ENCODE assay signal across 8 cellular contexts in the genomic region with DNA sequence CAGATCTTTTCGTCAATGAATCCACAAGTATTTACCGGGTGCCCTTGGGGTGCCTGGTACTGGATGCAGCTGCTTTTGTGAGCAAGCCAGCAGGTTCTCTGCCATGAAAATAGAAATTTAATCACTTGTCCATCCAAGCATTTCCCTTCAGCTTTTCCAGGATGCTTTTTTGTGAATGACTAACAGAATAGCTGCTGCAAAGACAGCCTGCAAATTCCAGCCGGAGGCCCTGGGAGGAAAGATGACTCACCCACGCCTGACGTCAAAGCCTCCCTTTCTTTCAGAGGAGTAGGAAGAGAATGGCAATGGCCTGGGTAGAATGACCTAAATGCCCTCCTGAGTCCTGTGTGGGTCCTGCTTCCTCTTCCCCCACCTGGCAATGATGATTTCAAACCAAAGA.
DNase-seq lines count a peak whose midpoint lies in the region; ATAC-seq and TF ChIP-seq lines count a peak whose summit lies in the region.

No MANE protein-coding gene starts in this region.

- H3K4me3 Mint-ChIP-seq in stimulated activated memory B cell treated with anti-CD40 and anti-IgM and Interleukin-4, amounts not matched to agents 10 μg/mL and 1 μg/mL and 100 μg/mL, for 72 hours = no peak overlapping the region

- no peak for TF ChIP-seq CTCF in AG04450 (IDR thresholded peaks at IDR 0.05; ENCODE audit: low read depth, low read length)

- no peaks in the 10 kb centered on the region for H3K9me3 Mint-ChIP-seq in stimulated activated memory B cell treated with anti-CD40 and anti-IgM and Interleukin-4, amounts not matched to agents 10 μg/mL and 1 μg/mL and 100 μg/mL, for 72 hours

- POLR2A ChIA-PET in AG04450 (lab: Yijun Ruan, JAX) = interaction anchor here (0.7 kb wide), 1 partner anchor 136 kb away, joined by 4 read pairs; no protein-coding TSS in a partner anchor

- H3K9me3 ChIP-seq in AG04450 (ENCODE audit: control insufficient read depth, insufficient read depth, low read length) (no peaks in the 10 kb centered on the region), iPS-18a (ENCODE audit: control insufficient read depth, low read depth, low read length) (no peaks in the 10 kb centered on the region), skeletal muscle tissue (ENCODE audit: control insufficient read depth in 3 of 3, low read length in 3 of 3) (no peaks in the 10 kb centered on the region)

- H3K27ac ChIP-seq in AG04450 (ENCODE audit: low read depth, low read length) (peak overlapping the region; percentile 79), iPS-18a (ENCODE audit: low read length) (peak overlapping the region; percentile 86), skeletal muscle tissue (ENCODE audit: low read depth, low read length) (peak overlapping the region; percentile 32)

- H3K4me3 ChIP-seq in AG04450 (ENCODE audit: low read depth, low read length) (peak overlapping the region; percentile 36), iPS-18a (ENCODE audit: low read length) (peak overlapping the region; percentile 44), skeletal muscle tissue (ENCODE audit: low read length in 3 of 3) (no peak overlapping the region)

- peaks cover 5% of the 10 kb centered on the region for H3K36me3 Mint-ChIP-seq in stimulated activated memory B cell treated with anti-CD40 and anti-IgM and Interleukin-4, amounts not matched to agents 10 μg/mL and 1 μg/mL and 100 μg/mL, for 72 hours

- H3K4me1 ChIP-seq in iPS-18a (ENCODE audit: control insufficient read depth, low read depth, low read length) (peaks cover 36% of the 10 kb centered on the region), skeletal muscle tissue (ENCODE audit: control insufficient read depth in 3 of 3, insufficient read depth in 3 of 3, low read length in 3 of 3) (peaks cover 2 to 7% (median 3%) of the 10 kb centered on the region in 3 donors)

- no peak for ATAC-seq in GM21529 (IDR thresholded peaks at IDR 0.05; ENCODE audit: unreplicated experiment)
- ATAC-seq in HG03469 (IDR thresholded peaks at IDR 0.05; ENCODE audit: unreplicated experiment) = no peak
- ATAC-seq in stimulated activated memory B cell treated with anti-CD40 and anti-IgM and Interleukin-4, amounts not matched to agents 10 μg/mL and 1 μg/mL and 100 μg/mL, for 72 hours = no peak

- no peak overlapping the region for H3K27ac Mint-ChIP-seq in stimulated activated memory B cell treated with anti-CD40 and anti-IgM and Interleukin-4, amounts not matched to agents 10 μg/mL and 1 μg/mL and 100 μg/mL, for 72 hours

- H3K9ac ChIP-seq in iPS-18a (ENCODE audit: low read length) (peak overlapping the region; percentile 67), skeletal muscle tissue (ENCODE audit: low read depth in 1 of 3, low read length in 3 of 3) (no peak overlapping the region)

- DNase-seq in AG04450 (ENCODE audit: low read depth, low spot score) (peak; percentile 88), Kasumi-1 (lab: John Stamatoyannopoulos, UW) (peak; percentile 3 to 8), brain pericyte (ENCODE audit: low read depth, low spot score) (peak; percentile 93)

- no peaks in the 10 kb centered on the region for H3K36me3 ChIP-seq in iPS-18a (ENCODE audit: control insufficient read depth, low read depth, low read length)
- H3K36me3 ChIP-seq in skeletal muscle tissue (ENCODE audit: control insufficient read depth in 3 of 3, insufficient read depth in 3 of 3, low read length in 3 of 3) = no peaks in the 10 kb centered on the region

- H3K27me3 Mint-ChIP-seq in stimulated activated memory B cell treated with anti-CD40 and anti-IgM and Interleukin-4, amounts not matched to agents 10 μg/mL and 1 μg/mL and 100 μg/mL, for 72 hours = no peaks in the 10 kb centered on the region

- CTCF ChIA-PET in AG04450 (lab: Charles Lee) = no interaction called here

- H3K27me3 ChIP-seq in AG04450 (ENCODE audit: control insufficient read depth, insufficient read depth, low read length) = no peaks in the 10 kb centered on the region
- no peaks in the 10 kb centered on the region for H3K27me3 ChIP-seq in iPS-18a (ENCODE audit: control insufficient read depth, insufficient read depth, low read length)
- H3K27me3 ChIP-seq in skeletal muscle tissue (ENCODE audit: control insufficient read depth in 3 of 3, insufficient read depth in 3 of 3, low read length in 3 of 3) = no peaks in the 10 kb centered on the region

- no peaks in the 10 kb centered on the region for H3K4me1 Mint-ChIP-seq in stimulated activated memory B cell treated with anti-CD40 and anti-IgM and Interleukin-4, amounts not matched to agents 10 μg/mL and 1 μg/mL and 100 μg/mL, for 72 hours

Comparison
In these comparisons a context has a peak if more than half of its experiments do, and no peak if none do; other contexts are left out.
1. DNase-seq: peak in every context shown above with its lines; median percentile 93 in brain pericyte; 88 in AG04450; 6 in Kasumi-1.
2. H3K27ac ChIP-seq: peak in every context shown above with its lines; median percentile 86 in iPS-18a; 79 in AG04450; 32 in skeletal muscle tissue.
3. H3K4me3 ChIP-seq: peak in AG04450 (single experiment) and iPS-18a (single experiment); none in skeletal muscle tissue (0 of 3).